ENCODE assay signal across 8 cellular contexts in the genomic region with DNA sequence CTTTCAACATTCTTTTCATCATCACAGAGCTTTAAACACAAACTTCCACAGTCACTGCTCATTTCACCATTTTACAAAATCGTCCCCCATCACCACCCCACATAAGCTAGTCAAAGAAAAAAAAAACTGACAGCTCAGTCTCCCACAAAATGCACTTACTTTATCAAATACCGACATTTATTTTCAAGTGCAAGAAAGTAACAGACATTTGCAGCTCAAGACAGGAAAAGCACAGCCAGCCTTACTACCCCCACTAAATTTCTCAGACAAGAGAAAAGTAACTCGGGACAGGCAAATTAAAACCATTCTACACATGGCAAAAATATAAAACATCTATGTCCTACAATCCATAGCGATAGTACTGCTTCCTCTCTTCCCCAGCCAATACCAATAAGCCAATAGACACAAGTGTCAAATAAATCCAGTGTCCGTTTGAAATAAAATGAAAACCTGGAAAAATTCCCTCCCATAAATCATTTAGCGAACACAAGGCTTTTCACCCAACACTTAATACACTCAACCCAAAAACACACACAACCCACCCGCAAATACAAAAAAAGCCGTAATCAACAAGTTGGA. TPM values are rescaled to one million over a fixed set of nuclear protein-coding genes. Genes with fewer than 3 reads are reported as not detected.
DNase-seq lines count a peak whose midpoint lies in the region; ATAC-seq lines count a peak whose summit lies in the region.

No MANE protein-coding gene starts in this region.

- H3K4me3 Mint-ChIP-seq in dendritic cell treated with granulocyte-macrophage colony-stimulating factor and Interleukin-4, amounts not matched to agents 40 ng/mL and 50 ng/mL, for 4 days: peak overlapping the region; percentile 83
- peak overlapping the region; percentile 97 for H3K4me3 Mint-ChIP-seq in natural killer cell treated with Interleukin-12 subunit alpha and Interleukin-12 subunit beta and Interleukin-15 and Interleukin-18, amount 100 ng/mL, for 72 hours

- ATAC-seq in natural killer cell treated with Interleukin-12 subunit alpha and Interleukin-12 subunit beta and Interleukin-15 and Interleukin-18, amount 100 ng/mL, for 72 hours: no peak
- ATAC-seq in HG03565 (IDR thresholded peaks at IDR 0.05; ENCODE audit: unreplicated experiment) (no peak), HG02623 (IDR thresholded peaks at IDR 0.05; ENCODE audit: unreplicated experiment) (no peak), GM21737 (IDR thresholded peaks at IDR 0.05; ENCODE audit: unreplicated experiment) (no peak)

- H3K4me1 ChIP-seq in BLaER1 treated with 17β-estradiol and CSF1 and Interleukin-3, amounts not matched to agents 10 nM and 100 nM: peaks cover 32 to 53% (median 46%) of the 10 kb centered on the region in 10 experiments

- H3K9me3 ChIP-seq in BLaER1 treated with 17β-estradiol and CSF1 and Interleukin-3, amounts not matched to agents 10 nM and 100 nM (replicated peaks in 1 of 11): peaks cover 0 to 4% (median 0%) of the 10 kb centered on the region in 11 experiments; a peak in 1 of 22 replicates

- H3K27me3 ChIP-seq in BLaER1 treated with 17β-estradiol and CSF1 and Interleukin-3, amounts not matched to agents 10 nM and 100 nM: no peaks in the 10 kb centered on the region

- H3K4me2 ChIP-seq in BLaER1 treated with 17β-estradiol and CSF1 and Interleukin-3, amounts not matched to agents 10 nM and 100 nM: peak overlapping the region; percentile 72 to 94 (median 82)

- peak overlapping the region; percentile 69 to 95 (median 85) for H3K4me3 ChIP-seq in BLaER1 treated with 17β-estradiol and CSF1 and Interleukin-3, amounts not matched to agents 10 nM and 100 nM

- peaks cover 56 to 59% (median 58%) of the 10 kb centered on the region in 11 experiments for H4K20me1 ChIP-seq in BLaER1 treated with 17β-estradiol and CSF1 and Interleukin-3, amounts not matched to agents 10 nM and 100 nM

- peaks cover 7% of the 10 kb centered on the region for H3K27me3 Mint-ChIP-seq in dendritic cell treated with granulocyte-macrophage colony-stimulating factor and Interleukin-4, amounts not matched to agents 40 ng/mL and 50 ng/mL, for 4 days
- H3K27me3 Mint-ChIP-seq in natural killer cell treated with Interleukin-12 subunit alpha and Interleukin-12 subunit beta and Interleukin-15 and Interleukin-18, amount 100 ng/mL, for 72 hours: peaks cover 3 to 4% of the 10 kb centered on the region in 2 donors

- intact Hi-C loops in dendritic cell treated with granulocyte-macrophage colony-stimulating factor and Interleukin-4, amounts not matched to agents 40 ng/mL and 50 ng/mL, for 4 days (cut with micrococcal nuclease): loop anchor here (5.0 kb wide), 2 partner anchors 41 to 174 kb away; no protein-coding TSS in a partner anchor

- peak overlapping the region; percentile 58 to 89 (median 84); a peak in 21 of 22 replicates for H3K27ac ChIP-seq in BLaER1 treated with 17β-estradiol and CSF1 and Interleukin-3, amounts not matched to agents 10 nM and 100 nM

- H3K36me3 ChIP-seq in BLaER1 treated with 17β-estradiol and CSF1 and Interleukin-3, amounts not matched to agents 10 nM and 100 nM: peaks cover 0 to 29% (median 12%) of the 10 kb centered on the region in 11 experiments; a peak in 15 of 22 replicates

- DNase-seq in M059J (ENCODE audit: low read depth): peak; percentile 1
- no peak for DNase-seq in natural killer cell treated with Interleukin-12 subunit alpha and Interleukin-12 subunit beta and Interleukin-15 and Interleukin-18, amount 100 ng/mL, for 72 hours (ENCODE audit: low spot score)
- no peak for DNase-seq in NCI-H69 (lab: John Stamatoyannopoulos, UW)

- peaks cover 44% of the 10 kb centered on the region for H3K36me3 Mint-ChIP-seq in dendritic cell treated with granulocyte-macrophage colony-stimulating factor and Interleukin-4, amounts not matched to agents 40 ng/mL and 50 ng/mL, for 4 days (ENCODE audit: low read depth)
- peaks cover 27% of the 10 kb centered on the region for H3K36me3 Mint-ChIP-seq in natural killer cell treated with Interleukin-12 subunit alpha and Interleukin-12 subunit beta and Interleukin-15 and Interleukin-18, amount 100 ng/mL, for 72 hours

- H3K9ac ChIP-seq in BLaER1 treated with 17β-estradiol and CSF1 and Interleukin-3, amounts not matched to agents 10 nM and 100 nM: peak overlapping the region; percentile 83 to 93 (median 88)

- peaks cover 67% of the 10 kb centered on the region for H3K4me1 Mint-ChIP-seq in dendritic cell treated with granulocyte-macrophage colony-stimulating factor and Interleukin-4, amounts not matched to agents 40 ng/mL and 50 ng/mL, for 4 days (ENCODE audit: low read depth)
- peaks cover 40 to 59% of the 10 kb centered on the region in 2 donors for H3K4me1 Mint-ChIP-seq in natural killer cell treated with Interleukin-12 subunit alpha and Interleukin-12 subunit beta and Interleukin-15 and Interleukin-18, amount 100 ng/mL, for 72 hours (ENCODE audit: low read depth in 2 of 2)

- no peaks in the 10 kb centered on the region for H3K9me3 Mint-ChIP-seq in dendritic cell treated with granulocyte-macrophage colony-stimulating factor and Interleukin-4, amounts not matched to agents 40 ng/mL and 50 ng/mL, for 4 days
- no peaks in the 10 kb centered on the region for H3K9me3 Mint-ChIP-seq in natural killer cell treated with Interleukin-12 subunit alpha and Interleukin-12 subunit beta and Interleukin-15 and Interleukin-18, amount 100 ng/mL, for 72 hours

- peak overlapping the region; percentile 88 for H3K27ac Mint-ChIP-seq in dendritic cell treated with granulocyte-macrophage colony-stimulating factor and Interleukin-4, amounts not matched to agents 40 ng/mL and 50 ng/mL, for 4 days
- peak overlapping the region; percentile 76 to 81 for H3K27ac Mint-ChIP-seq in natural killer cell treated with Interleukin-12 subunit alpha and Interleukin-12 subunit beta and Interleukin-15 and Interleukin-18, amount 100 ng/mL, for 72 hours

RNA-seq across cellular contexts. Expression of a gene that starts 0.5 kb away (rescaled TPM):
- 3.3 and 6.6 TPM in 2 replicates for total RNA-seq in M059J (2014; rRNA removed; shearing (Covaris generic))
- 10 to 100 TPM; 12.9 to 18.3 TPM for total RNA-seq in natural killer cell treated with Interleukin-12 subunit alpha and Interleukin-12 subunit beta and Interleukin-15 and Interleukin-18, amount 100 ng/mL, for 72 hours
